ENCODE assay signal across 17 cellular contexts in genomic region chr16:27407158-27407557, GRCh38. TPM values are rescaled to one million over a fixed set of nuclear protein-coding genes. Genes with fewer than 3 reads are reported as not detected.
DNase-seq lines count a peak whose midpoint lies in the region; ATAC-seq, FAIRE-seq and TF ChIP-seq lines count a peak whose summit lies in the region.
"Had no signal": no experiment of that assay in that cellular context is flagged by ENCODE, and none has a peak within 500 bp of the region (broad histone marks: within the 10 kb centered on the region; RNA-seq: fewer than 3 reads in every experiment).

No MANE protein-coding gene starts in this region.

- peaks cover 51% of the 10 kb centered on the region for H3K36me3 Mint-ChIP-seq in activated CD4-positive, alpha-beta memory T cell treated with anti-CD3 and anti-CD28 coated beads, Interleukin-2, amount 10 ng/mL, durations not matched to agents 7 days and 5 days (ENCODE audit: low read depth)
- no peaks in the 10 kb centered on the region for H3K36me3 Mint-ChIP-seq in progenitor cell of endocrine pancreas (ENCODE audit: insufficient read depth)

- no peak for FAIRE-seq in H1 (lab: Jason Lieb, UNC)
- FAIRE-seq: kidney had no signal

- H2BK120ac ChIP-seq in H1 (replicated peaks; ENCODE audit: low read depth, low read length), result no peak overlapping the region

- no peak for ATAC-seq in HG02588 (IDR thresholded peaks at IDR 0.05; ENCODE audit: unreplicated experiment)

- no peak overlapping the region for H2AFZ ChIP-seq in H1 (ENCODE audit: low read length)
- H2AFZ ChIP-seq: PC-9 had no signal

- H3K18ac ChIP-seq in H1 (ENCODE audit: extremely low read depth, low read length), result no peak overlapping the region

- peak; percentile 42 for DNase-seq in GM12865 (ENCODE audit: low read depth)
- DNase-seq in activated CD4-positive, alpha-beta memory T cell treated with anti-CD3 and anti-CD28 coated beads, Interleukin-2, amount 10 ng/mL, durations not matched to agents 7 days and 5 days, result no peak
- no peak for DNase-seq in H1 (ENCODE audit: low read depth in 1 of 2, low spot score in 2 of 2)
- DNase-seq in DMS79 (lab: John Stamatoyannopoulos, UW), result no peak
- DNase-seq in esophagus muscularis mucosa (ENCODE audit: extremely low spot score), result no peak
- no peak for DNase-seq in progenitor cell of endocrine pancreas (ENCODE audit: low spot score, unreplicated experiment)
- DNase-seq: dermis blood vessel endothelial cell, DMS153, heart right ventricle, Kasumi-1, kidney, nucleus accumbens, PC-9, sigmoid colon had no signal

- no peak overlapping the region for H2BK5ac ChIP-seq in H1 (ENCODE audit: low read depth, low read length)

- no peak overlapping the region for H3K56ac ChIP-seq in H1 (replicated peaks; ENCODE audit: insufficient read length, low read depth, low read length)

- no peaks in the 10 kb centered on the region for H3K79me2 ChIP-seq in H1 (ENCODE audit: control insufficient read depth in 1 of 2, insufficient read depth in 2 of 2, low read length in 2 of 2)

- no peak overlapping the region for H4K91ac ChIP-seq in H1 (replicated peaks; ENCODE audit: insufficient read length, low read length)

- peak overlapping the region; percentile 48 for H3K4me3 Mint-ChIP-seq in activated CD4-positive, alpha-beta memory T cell treated with anti-CD3 and anti-CD28 coated beads, Interleukin-2, amount 10 ng/mL, durations not matched to agents 7 days and 5 days
- no peak overlapping the region for H3K4me3 Mint-ChIP-seq in progenitor cell of endocrine pancreas (ENCODE audit: low read depth)

- H3K4me1 ChIP-seq in BLaER1 treated with 17β-estradiol and CSF1 and Interleukin-3, amounts not matched to agents 10 nM and 100 nM, result peaks cover 58 to 94% (median 66%) of the 10 kb centered on the region in 10 experiments
- H3K4me1 ChIP-seq in H1 (replicated peaks in 1 of 4; ENCODE audit: control insufficient read depth in 3 of 4, insufficient read depth in 4 of 4, low read length in 3 of 4), result peaks cover 0 to 6% (median 4%) of the 10 kb centered on the region in 4 experiments; a peak in 3 of 7 replicates
- peaks cover 4 to 11% (median 6%) of the 10 kb centered on the region in 4 donors for H3K4me1 ChIP-seq in esophagus muscularis mucosa

- peak overlapping the region; percentile 87 for H3K27ac Mint-ChIP-seq in activated CD4-positive, alpha-beta memory T cell treated with anti-CD3 and anti-CD28 coated beads, Interleukin-2, amount 10 ng/mL, durations not matched to agents 7 days and 5 days
- no peak overlapping the region for H3K27ac Mint-ChIP-seq in progenitor cell of endocrine pancreas

- H3K36me3 ChIP-seq in BLaER1 treated with 17β-estradiol and CSF1 and Interleukin-3, amounts not matched to agents 10 nM and 100 nM, result peaks cover 0 to 31% (median 0%) of the 10 kb centered on the region in 11 experiments; a peak in 4 of 22 replicates
- H3K36me3 ChIP-seq in H1 (ENCODE audit: control insufficient read depth in 2 of 4, insufficient read depth in 4 of 4, low read length in 3 of 4) (no peaks in the 10 kb centered on the region), esophagus muscularis mucosa (no peaks in the 10 kb centered on the region)
- H3K36me3 ChIP-seq: heart right ventricle, sigmoid colon had no signal

- H4K8ac ChIP-seq in H1 (ENCODE audit: extremely low read depth, insufficient read depth, low read length), result no peak overlapping the region

- peaks cover 0 to 10% (median 0%) of the 10 kb centered on the region in 11 experiments; a peak in 7 of 22 replicates for H3K9me3 ChIP-seq in BLaER1 treated with 17β-estradiol and CSF1 and Interleukin-3, amounts not matched to agents 10 nM and 100 nM (replicated peaks in 1 of 11)
- no peaks in the 10 kb centered on the region for H3K9me3 ChIP-seq in H1 (ENCODE audit: insufficient read depth in 2 of 2, low read depth in 1 of 2, low read length in 1 of 2)
- peaks cover 0 to 12% (median 0%) of the 10 kb centered on the region in 4 donors for H3K9me3 ChIP-seq in esophagus muscularis mucosa
- H3K9me3 ChIP-seq: sigmoid colon had no signal

- peak overlapping the region; percentile 47 to 97 (median 94); a peak in 17 of 22 replicates for H3K4me2 ChIP-seq in BLaER1 treated with 17β-estradiol and CSF1 and Interleukin-3, amounts not matched to agents 10 nM and 100 nM
- no peak overlapping the region for H3K4me2 ChIP-seq in H1 (ENCODE audit: insufficient read depth in 1 of 2, low read depth in 2 of 2, low read length in 2 of 2)
- H3K4me2 ChIP-seq: PC-9 had no signal

- intact Hi-C loops in esophagus muscularis mucosa (cut with DNase I), result no loop called here

- H2AK5ac ChIP-seq in H1 (ENCODE audit: low read depth, low read length), result no peak overlapping the region

- H2BK12ac ChIP-seq in H1 (ENCODE audit: low read depth, low read length), result no peak overlapping the region

- peaks cover 0 to 17% (median 0%) of the 10 kb centered on the region in 11 experiments; a peak in 6 of 22 replicates for H3K27me3 ChIP-seq in BLaER1 treated with 17β-estradiol and CSF1 and Interleukin-3, amounts not matched to agents 10 nM and 100 nM
- H3K27me3 ChIP-seq in H1 (replicated peaks in 1 of 4; ENCODE audit: control insufficient read depth in 3 of 4, extremely low read depth in 1 of 4, insufficient read depth in 3 of 4, low read length in 3 of 4) (no peaks in the 10 kb centered on the region), esophagus muscularis mucosa (peaks cover 0 to 54% (median 0%) of the 10 kb centered on the region in 4 donors)

- H3K27me3 Mint-ChIP-seq in activated CD4-positive, alpha-beta memory T cell treated with anti-CD3 and anti-CD28 coated beads, Interleukin-2, amount 10 ng/mL, durations not matched to agents 7 days and 5 days, result no peaks in the 10 kb centered on the region
- H3K27me3 Mint-ChIP-seq in progenitor cell of endocrine pancreas, result peaks cover 5% of the 10 kb centered on the region

- H3K4me3 ChIP-seq in BLaER1 treated with 17β-estradiol and CSF1 and Interleukin-3, amounts not matched to agents 10 nM and 100 nM, result no peak overlapping the region
- H3K4me3 ChIP-seq in GM12865 (ENCODE audit: low read depth, low read length) (peak overlapping the region; percentile 89), H1 (ENCODE audit: extremely low read depth in 1 of 4, insufficient read depth in 2 of 4, low read depth in 3 of 4, low read length in 4 of 4) (no peak overlapping the region), esophagus muscularis mucosa (no peak overlapping the region)
- H3K4me3 ChIP-seq: heart right ventricle, PC-9, sigmoid colon, SK-N-MC had no signal

- TF ChIP-seq POLR2A in H1 (IDR thresholded peaks at IDR 0.05; ENCODE audit: control extremely low read depth in 1 of 2, low read depth in 2 of 2, low read length in 2 of 2) (no peak), esophagus muscularis mucosa (IDR thresholded peaks at IDR 0.05; ENCODE audit: low read depth) (no peak)

- H3K23me2 ChIP-seq in H1 (ENCODE audit: low read depth, low read length), result no peaks in the 10 kb centered on the region

- POLR2A ChIA-PET in activated CD4-positive, alpha-beta memory T cell treated with anti-CD3 and anti-CD28 coated beads, Interleukin-2, amount 10 ng/mL, durations not matched to agents 7 days and 5 days (lab: Charles Lee), result interaction anchor here (0.6 to 9.3 kb wide), 14 partner anchors 8 to 234 kb away, joined by 3 to 80 read pairs (median 4); no protein-coding TSS in a partner anchor
- POLR2A ChIA-PET in H1 (lab: Charles Lee; ENCODE audit: partially characterized antibody), result no interaction called here

- 0 out of 2 replicates have a peak overlapping the region, but pooled peaks have one; percentile 43 for H2BK20ac ChIP-seq in H1 (ENCODE audit: low read length)

- no peak overlapping the region for H3K14ac ChIP-seq in H1 (ENCODE audit: insufficient read length)

- no peak for TF ChIP-seq RAD21 in H1 (IDR thresholded peaks at IDR 0.05 in 1 of 2, conservative IDR thresholded peaks at IDR 0.05 in 1 of 2; ENCODE audit: low read depth in 2 of 2, low read length in 2 of 2)

- H4K5ac ChIP-seq in H1 (ENCODE audit: insufficient read length, low read depth, low read length), result no peak overlapping the region

- no peak overlapping the region for H3K4ac ChIP-seq in H1 (replicated peaks; ENCODE audit: insufficient read length, low read depth, low read length)

- H3K23ac ChIP-seq in H1 (ENCODE audit: insufficient read length), result no peak overlapping the region

- peaks cover 0 to 52% (median 0%) of the 10 kb centered on the region in 11 experiments; a peak in 6 of 22 replicates for H4K20me1 ChIP-seq in BLaER1 treated with 17β-estradiol and CSF1 and Interleukin-3, amounts not matched to agents 10 nM and 100 nM
- H4K20me1 ChIP-seq in H1 (replicated peaks in 1 of 2; ENCODE audit: control insufficient read depth in 1 of 2, insufficient read depth in 2 of 2, low read length in 2 of 2), result no peaks in the 10 kb centered on the region

- no peak overlapping the region for H2BK15ac ChIP-seq in H1 (ENCODE audit: low read length)

- no peak overlapping the region for H3K9ac ChIP-seq in BLaER1 treated with 17β-estradiol and CSF1 and Interleukin-3, amounts not matched to agents 10 nM and 100 nM
- H3K9ac ChIP-seq in H1 (replicated peaks in 1 of 4; ENCODE audit: extremely low read depth in 1 of 4, low read depth in 3 of 4, low read length in 3 of 4), result no peak overlapping the region

- H3K9me3 Mint-ChIP-seq in activated CD4-positive, alpha-beta memory T cell treated with anti-CD3 and anti-CD28 coated beads, Interleukin-2, amount 10 ng/mL, durations not matched to agents 7 days and 5 days, result peaks cover 6% of the 10 kb centered on the region
- peaks cover 6% of the 10 kb centered on the region for H3K9me3 Mint-ChIP-seq in progenitor cell of endocrine pancreas (ENCODE audit: low read depth)

- H3K4me1 Mint-ChIP-seq in activated CD4-positive, alpha-beta memory T cell treated with anti-CD3 and anti-CD28 coated beads, Interleukin-2, amount 10 ng/mL, durations not matched to agents 7 days and 5 days, result peaks cover 85% of the 10 kb centered on the region
- no peaks in the 10 kb centered on the region for H3K4me1 Mint-ChIP-seq in progenitor cell of endocrine pancreas (ENCODE audit: low read depth)

- H3K79me1 ChIP-seq in H1 (ENCODE audit: low read depth, low read length), result no peaks in the 10 kb centered on the region

- CTCF ChIA-PET in activated CD4-positive, alpha-beta memory T cell treated with anti-CD3 and anti-CD28 coated beads, Interleukin-2, amount 10 ng/mL, durations not matched to agents 7 days and 5 days (lab: Charles Lee), result interaction anchor here (0.8 to 2.4 kb wide), 10 partner anchors 14 to 297 kb away, joined by 3 to 10 read pairs (median 4); no protein-coding TSS in a partner anchor
- CTCF ChIA-PET in H1 (lab: Charles Lee; ENCODE audit: partially characterized antibody), result interaction anchor here (0.6 to 1.2 kb wide), 3 partner anchors 28 to 39 kb away, joined by 3 read pairs; no protein-coding TSS in a partner anchor

- no peak for TF ChIP-seq CTCF in GM12865 (IDR thresholded peaks at IDR 0.05; ENCODE audit: insufficient read depth, low read depth, low read length, missing control alignments)
- no peak for TF ChIP-seq CTCF in H1 (IDR thresholded peaks at IDR 0.05; ENCODE audit: control extremely low read depth in 1 of 3, insufficient read depth in 1 of 3, low read depth in 1 of 3, low read length in 3 of 3)
- TF ChIP-seq CTCF in esophagus muscularis mucosa (IDR thresholded peaks at IDR 0.05), result no peak
- TF ChIP-seq CTCF in progenitor cell of endocrine pancreas (IDR thresholded peaks at IDR 0.05; ENCODE audit: unreplicated experiment), result no peak

- WGBS in H1 (ENCODE audit: extremely low coverage in 1 of 2, insufficient coverage in 1 of 2, insufficient read length in 1 of 2, insufficient replicate concordance in 2 of 2, low coverage in 1 of 2, low lambda C conversion rate in 2 of 2, missing lambda C conversion rate in 1 of 2), 2 experiments, result 85% methylated on average over 4 of the region's 4 CpGs; no CpG with 5 or more reads in 1 of the 2 experiments
- 85% methylated on average over 4 of the region's 4 CpGs for WGBS in esophagus muscularis mucosa

- peak overlapping the region in 1 of 11 experiments; percentile 31; a peak in 2 of 22 replicates for H3K27ac ChIP-seq in BLaER1 treated with 17β-estradiol and CSF1 and Interleukin-3, amounts not matched to agents 10 nM and 100 nM
- no peak overlapping the region for H3K27ac ChIP-seq in H1 (ENCODE audit: low read depth, low read length)
- H3K27ac ChIP-seq in esophagus muscularis mucosa (replicated peaks in 1 of 4), result no peak overlapping the region
- H3K27ac ChIP-seq: PC-9, sigmoid colon, SK-N-MC had no signal

- TF ChIP-seq EP300 in H1 (IDR thresholded peaks at IDR 0.05; ENCODE audit: borderline replicate concordance in 1 of 2, low read depth in 2 of 2, low read length in 2 of 2) (no peak), esophagus muscularis mucosa (IDR thresholded peaks at IDR 0.05) (no peak)

RNA-seq across cellular contexts. Expression of gene IL21R, which starts 5.2 kb away (rescaled TPM):
- 10 to 100 TPM; 29.2 to 29.5 TPM for total RNA-seq in activated CD4-positive, alpha-beta memory T cell treated with anti-CD3 and anti-CD28 coated beads, Interleukin-2, amount 10 ng/mL, durations not matched to agents 7 days and 5 days
- total RNA-seq in H1 (2021; fragmentation: NEBNext Ultra II Directional; extraction: Animal tissue kit (Norgen Biotek cat#: 25700)), result 0.34 TPM in 2 replicates
- 0.70 and 0.75 TPM in 2 replicates for polyA plus RNA-seq in H1 (2011; rRNA removed)
- 0.79 TPM for polyA plus RNA-seq in H1 (2011; cell fraction: cytosol; rRNA removed)
- polyA plus RNA-seq in H1 (2011; cell fraction: nucleus; rRNA removed), result 0.43 TPM
- 0.29 to 0.58 TPM (median 0.34 TPM) in 4 replicates for polyA plus RNA-seq in H1 (2012, experiment 1 of 2)
- polyA plus RNA-seq in H1 (2012, experiment 2 of 2), result 0.33 TPM
- 0.97 TPM for polyA plus RNA-seq in H1 (2013, experiment 1 of 2)
- 0.96 TPM for polyA plus RNA-seq in H1 (2013, experiment 2 of 2)
- 1.1 and 1.9 TPM in 2 replicates for polyA minus RNA-seq in H1 (2011; rRNA and poly(A)+ RNA removed)
- polyA minus RNA-seq in H1 (2011; cell fraction: cytosol; rRNA and poly(A)+ RNA removed), result not detected
- not detected for polyA minus RNA-seq in H1 (2011; cell fraction: nucleus; rRNA and poly(A)+ RNA removed)
- total RNA-seq in esophagus muscularis mucosa (under 1 TPM in 3 of 4 donors, not detected in 1; under 0.01 to 0.50 (median 0.17) TPM), progenitor cell of endocrine pancreas (not detected in 2 replicates)

Comparison
In these comparisons a context has a peak if more than half of its experiments do, and no peak if none do; other contexts are left out.
1. H3K4me2 ChIP-seq: peak in BLaER1 treated with 17β-estradiol and CSF1 and Interleukin-3, amounts not matched to agents 10 nM and 100 nM (11 of 11); none in H1 (0 of 2).
2. RNA of gene IL21R, which starts 5.2 kb away (total RNA-seq): 29.2 to 29.5 TPM in activated CD4-positive, alpha-beta memory T cell treated with anti-CD3 and anti-CD28 coated beads, Interleukin-2, amount 10 ng/mL, durations not matched to agents 7 days and 5 days; 0.34 TPM in H1, under 0.01 to 0.50 TPM in esophagus muscularis mucosa and not detected in progenitor cell of endocrine pancreas; every median in the first group is over 10 times any median in the second.